In the genomic region with DNA sequence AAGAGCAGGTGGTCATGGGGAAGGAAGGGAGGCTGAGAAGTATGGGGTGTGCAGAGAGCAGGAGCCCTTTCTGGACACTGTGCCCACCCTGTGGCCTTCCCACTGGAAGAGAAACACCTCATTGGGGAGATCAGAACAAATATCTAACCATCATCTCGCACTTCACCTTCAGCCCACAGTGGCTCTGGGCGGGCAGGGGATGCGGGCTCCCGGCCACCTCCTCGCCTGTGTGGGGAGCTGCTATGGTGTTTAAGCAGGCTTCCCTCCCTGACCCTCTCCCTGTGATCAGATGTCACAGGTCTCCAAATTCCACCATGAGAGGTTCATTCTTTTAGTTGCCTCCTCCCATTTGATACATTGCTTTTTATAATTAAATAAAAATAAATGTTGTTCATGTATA, we compare ENCODE assay signal across 25 cellular contexts. TPM values are rescaled to one million over a fixed set of nuclear protein-coding genes. Genes with fewer than 3 reads are reported as not detected.
"Had no signal": no experiment of that assay in that cellular context is flagged by ENCODE, and none has a peak within 500 bp of the region (broad histone marks: within the 10 kb centered on the region; RNA-seq: fewer than 3 reads in every experiment).

No MANE protein-coding gene starts in this region.

- H3K9me3 ChIP-seq: colonic mucosa, esophagus squamous epithelium, gastroesophageal sphincter, left ventricle myocardium inferior, prostate gland, spleen, tibial nerve had no signal

- H3K9me3 Mint-ChIP-seq: immature natural killer cell; natural killer cell treated with Interleukin-12 subunit alpha and Interleukin-12 subunit beta and Interleukin-15 and Interleukin-18, amount 100 ng/mL, for 72 hours; stimulated activated memory B cell treated with anti-CD40 and anti-IgM and Interleukin-4, amounts not matched to agents 10 μg/mL and 1 μg/mL and 100 μg/mL, for 72 hours; stimulated activated naive CD8-positive, alpha-beta T cell treated with anti-CD3 and anti-CD28 coated beads, Interleukin-15, Interleukin-2, amounts not matched to agents 100 ng/mL and 50 ng/mL, for 24 hours had no signal

- H3K36me3 Mint-ChIP-seq: immature natural killer cell; natural killer cell treated with Interleukin-12 subunit alpha and Interleukin-12 subunit beta and Interleukin-15 and Interleukin-18, amount 100 ng/mL, for 72 hours; stimulated activated memory B cell treated with anti-CD40 and anti-IgM and Interleukin-4, amounts not matched to agents 10 μg/mL and 1 μg/mL and 100 μg/mL, for 72 hours had no signal

- H3K4me1 Mint-ChIP-seq: immature natural killer cell; stimulated activated memory B cell treated with anti-CD40 and anti-IgM and Interleukin-4, amounts not matched to agents 10 μg/mL and 1 μg/mL and 100 μg/mL, for 72 hours had no signal

- H3K4me3 ChIP-seq: colonic mucosa, esophagus squamous epithelium, gastroesophageal sphincter, left ventricle myocardium inferior, lung, prostate gland, spleen, tibial nerve had no signal

- ATAC-seq: gastroesophageal sphincter, sciatic nerve had no signal

- H3K4me1 ChIP-seq: colonic mucosa, parathyroid adenoma, prostate gland had no signal

- H3K4me3 Mint-ChIP-seq: immature natural killer cell; natural killer cell treated with Interleukin-12 subunit alpha and Interleukin-12 subunit beta and Interleukin-15 and Interleukin-18, amount 100 ng/mL, for 72 hours; stimulated activated memory B cell treated with anti-CD40 and anti-IgM and Interleukin-4, amounts not matched to agents 10 μg/mL and 1 μg/mL and 100 μg/mL, for 72 hours; stimulated activated naive CD8-positive, alpha-beta T cell treated with anti-CD3 and anti-CD28 coated beads, Interleukin-15, Interleukin-2, amounts not matched to agents 100 ng/mL and 50 ng/mL, for 24 hours had no signal

- H3K36me3 ChIP-seq: colonic mucosa, esophagus squamous epithelium, gastroesophageal sphincter, left ventricle myocardium inferior, prostate gland, spleen, tibial nerve had no signal

- H3K27me3 ChIP-seq: gastroesophageal sphincter had no signal

- H3K27ac Mint-ChIP-seq: immature natural killer cell; natural killer cell treated with Interleukin-12 subunit alpha and Interleukin-12 subunit beta and Interleukin-15 and Interleukin-18, amount 100 ng/mL, for 72 hours; stimulated activated memory B cell treated with anti-CD40 and anti-IgM and Interleukin-4, amounts not matched to agents 10 μg/mL and 1 μg/mL and 100 μg/mL, for 72 hours; stimulated activated naive CD8-positive, alpha-beta T cell treated with anti-CD3 and anti-CD28 coated beads, Interleukin-15, Interleukin-2, amounts not matched to agents 100 ng/mL and 50 ng/mL, for 24 hours had no signal

- FAIRE-seq: keratinocyte had no signal

- H3K27ac ChIP-seq: colonic mucosa, epithelial cell of prostate, esophagus squamous epithelium, gastroesophageal sphincter, left ventricle myocardium inferior, parathyroid adenoma, prostate gland, spleen, tibial nerve had no signal

- DNase-seq: colonic mucosa; effector CD4-positive, alpha-beta T cell; esophagus squamous epithelium; foreskin fibroblast; glutamatergic neuron; immature natural killer cell; left ventricle myocardium inferior; mesenchymal stem cell; midbrain; occipital lobe; spleen; stimulated activated CD4-positive, alpha-beta T cell treated with anti-CD3 and anti-CD28 coated beads, Interleukin-15, amount 100 ng/mL, for 24 hours; stimulated activated CD4-positive, alpha-beta T cell treated with anti-CD3 and anti-CD28 coated beads, Interleukin-1b, Interleukin-23, amount 100 ng/mL, for 48 hours; stimulated activated CD4-positive, alpha-beta T cell treated with anti-CD3 and anti-CD28 coated beads, Interleukin-4, amount 100 ng/mL, for 24 hours had no signal

RNA-seq across cellular contexts. Expression of a gene that starts 5.0 kb away (rescaled TPM):
- polyA plus RNA-seq: immature natural killer cell, keratinocyte had no signal
